1 cellular context compared by ENCODE assay signal in genomic region chr16:17590711-17591654, GRCh38.
TF ChIP-seq lines count a peak whose summit lies in the region.

No MANE protein-coding gene starts in this region.

TF ChIP-seq in K562, 482 proteins besides CTCF, POLR2A, EP300 and RAD21 (continued from another document):
- TF ChIP-seq, protein P1, sequence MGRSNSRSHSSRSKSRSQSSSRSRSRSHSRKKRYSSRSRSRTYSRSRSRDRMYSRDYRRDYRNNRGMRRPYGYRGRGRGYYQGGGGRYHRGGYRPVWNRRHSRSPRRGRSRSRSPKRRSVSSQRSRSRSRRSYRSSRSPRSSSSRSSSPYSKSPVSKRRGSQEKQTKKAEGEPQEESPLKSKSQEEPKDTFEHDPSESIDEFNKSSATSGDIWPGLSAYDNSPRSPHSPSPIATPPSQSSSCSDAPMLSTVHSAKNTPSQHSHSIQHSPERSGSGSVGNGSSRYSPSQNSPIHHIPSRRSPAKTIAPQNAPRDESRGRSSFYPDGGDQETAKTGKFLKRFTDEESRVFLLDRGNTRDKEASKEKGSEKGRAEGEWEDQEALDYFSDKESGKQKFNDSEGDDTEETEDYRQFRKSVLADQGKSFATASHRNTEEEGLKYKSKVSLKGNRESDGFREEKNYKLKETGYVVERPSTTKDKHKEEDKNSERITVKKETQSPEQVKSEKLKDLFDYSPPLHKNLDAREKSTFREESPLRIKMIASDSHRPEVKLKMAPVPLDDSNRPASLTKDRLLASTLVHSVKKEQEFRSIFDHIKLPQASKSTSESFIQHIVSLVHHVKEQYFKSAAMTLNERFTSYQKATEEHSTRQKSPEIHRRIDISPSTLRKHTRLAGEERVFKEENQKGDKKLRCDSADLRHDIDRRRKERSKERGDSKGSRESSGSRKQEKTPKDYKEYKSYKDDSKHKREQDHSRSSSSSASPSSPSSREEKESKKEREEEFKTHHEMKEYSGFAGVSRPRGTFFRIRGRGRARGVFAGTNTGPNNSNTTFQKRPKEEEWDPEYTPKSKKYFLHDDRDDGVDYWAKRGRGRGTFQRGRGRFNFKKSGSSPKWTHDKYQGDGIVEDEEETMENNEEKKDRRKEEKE (IDR thresholded peaks at IDR 0.05; ENCODE audit: borderline replicate concordance in 1 of 2, control insufficient read depth in 1 of 2, low read depth in 2 of 2, low read length in 1 of 2) = no peak
- TF ChIP-seq HDAC6 (IDR thresholded peaks at IDR 0.05; ENCODE audit: low read depth, low read length) (no peak), HCFC1 (IDR thresholded peaks at IDR 0.05; ENCODE audit: low read depth, low read length) (no peak), TGIF2 (CRISPR knock-in tag; IDR thresholded peaks at IDR 0.05) (no peak), SMARCA4 (IDR thresholded peaks at IDR 0.05) (no peak), CHAMP1 (IDR thresholded peaks at IDR 0.05) (no peak), TFE3 (CRISPR knock-in tag; IDR thresholded peaks at IDR 0.05) (peak; percentile 51; the same call in 1 of the 2 replicates), EP400 (IDR thresholded peaks at IDR 0.05) (peak; percentile 23; the same call in 1 of the 2 replicates), FOSL1 (tag; conservative IDR thresholded peaks at IDR 0.05) (peak; percentile 74; the same call in 1 of the 2 replicates), ZNF695 (CRISPR knock-in tag; IDR thresholded peaks at IDR 0.05) (0 out of 2 replicates have a peak, but pooled peaks have one; percentile 67), ILF3 (IDR thresholded peaks at IDR 0.05; ENCODE audit: borderline replicate concordance) (no peak), ARHGAP35 (IDR thresholded peaks at IDR 0.05; ENCODE audit: partially characterized antibody) (no peak), LEF1 (IDR thresholded peaks at IDR 0.05) (peak; percentile 40; the same call in 1 of the 2 replicates), MTA3 (IDR thresholded peaks at IDR 0.05; ENCODE audit: borderline replicate concordance) (no peak), HMG20A (CRISPR knock-in tag; conservative IDR thresholded peaks at IDR 0.05) (peak; percentile 89), ZNF165 (CRISPR knock-in tag; IDR thresholded peaks at IDR 0.05; ENCODE audit: borderline replicate concordance) (peak; percentile 96), TAF7 (tag; IDR thresholded peaks at IDR 0.05) (peak; percentile 83), ZNF239 (CRISPR knock-in tag; IDR thresholded peaks at IDR 0.05) (peak; percentile 92), ZEB2 (IDR thresholded peaks at IDR 0.05) (no peak), NRF1 (conservative IDR thresholded peaks at IDR 0.05 in 1 of 2, IDR thresholded peaks at IDR 0.05 in 1 of 2) (peak; percentile 54 to 65), ZNF121 (CRISPR knock-in tag; conservative IDR thresholded peaks at IDR 0.05) (no peak), PPARD (CRISPR knock-in tag; IDR thresholded peaks at IDR 0.05) (no peak), ZNF282 (CRISPR knock-in tag; IDR thresholded peaks at IDR 0.05) (no peak), ELF4 (CRISPR knock-in tag; IDR thresholded peaks at IDR 0.05) (no peak), RB1 (IDR thresholded peaks at IDR 0.05; ENCODE audit: low read depth) (no peak), MCM7 (IDR thresholded peaks at IDR 0.05) (no peak), ETV1 (tag; conservative IDR thresholded peaks at IDR 0.05; ENCODE audit: low read depth) (no peak; the same call in 1 of the 2 replicates), ZKSCAN1 (IDR thresholded peaks at IDR 0.05; ENCODE audit: low read depth, low read length) (no peak)
- TF ChIP-seq, protein P2, sequence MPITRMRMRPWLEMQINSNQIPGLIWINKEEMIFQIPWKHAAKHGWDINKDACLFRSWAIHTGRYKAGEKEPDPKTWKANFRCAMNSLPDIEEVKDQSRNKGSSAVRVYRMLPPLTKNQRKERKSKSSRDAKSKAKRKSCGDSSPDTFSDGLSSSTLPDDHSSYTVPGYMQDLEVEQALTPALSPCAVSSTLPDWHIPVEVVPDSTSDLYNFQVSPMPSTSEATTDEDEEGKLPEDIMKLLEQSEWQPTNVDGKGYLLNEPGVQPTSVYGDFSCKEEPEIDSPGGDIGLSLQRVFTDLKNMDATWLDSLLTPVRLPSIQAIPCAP (CRISPR knock-in tag; IDR thresholded peaks at IDR 0.05; ENCODE audit: borderline replicate concordance) = no peak
- TF ChIP-seq, protein P3, sequence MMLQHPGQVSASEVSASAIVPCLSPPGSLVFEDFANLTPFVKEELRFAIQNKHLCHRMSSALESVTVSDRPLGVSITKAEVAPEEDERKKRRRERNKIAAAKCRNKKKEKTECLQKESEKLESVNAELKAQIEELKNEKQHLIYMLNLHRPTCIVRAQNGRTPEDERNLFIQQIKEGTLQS (IDR thresholded peaks at IDR 0.05) = 0 out of 2 replicates have a peak, but pooled peaks have one; percentile 11
- TF ChIP-seq, protein P3 (CRISPR knock-in tag; conservative IDR thresholded peaks at IDR 0.05) = no peak
- TF ChIP-seq, protein P4, sequence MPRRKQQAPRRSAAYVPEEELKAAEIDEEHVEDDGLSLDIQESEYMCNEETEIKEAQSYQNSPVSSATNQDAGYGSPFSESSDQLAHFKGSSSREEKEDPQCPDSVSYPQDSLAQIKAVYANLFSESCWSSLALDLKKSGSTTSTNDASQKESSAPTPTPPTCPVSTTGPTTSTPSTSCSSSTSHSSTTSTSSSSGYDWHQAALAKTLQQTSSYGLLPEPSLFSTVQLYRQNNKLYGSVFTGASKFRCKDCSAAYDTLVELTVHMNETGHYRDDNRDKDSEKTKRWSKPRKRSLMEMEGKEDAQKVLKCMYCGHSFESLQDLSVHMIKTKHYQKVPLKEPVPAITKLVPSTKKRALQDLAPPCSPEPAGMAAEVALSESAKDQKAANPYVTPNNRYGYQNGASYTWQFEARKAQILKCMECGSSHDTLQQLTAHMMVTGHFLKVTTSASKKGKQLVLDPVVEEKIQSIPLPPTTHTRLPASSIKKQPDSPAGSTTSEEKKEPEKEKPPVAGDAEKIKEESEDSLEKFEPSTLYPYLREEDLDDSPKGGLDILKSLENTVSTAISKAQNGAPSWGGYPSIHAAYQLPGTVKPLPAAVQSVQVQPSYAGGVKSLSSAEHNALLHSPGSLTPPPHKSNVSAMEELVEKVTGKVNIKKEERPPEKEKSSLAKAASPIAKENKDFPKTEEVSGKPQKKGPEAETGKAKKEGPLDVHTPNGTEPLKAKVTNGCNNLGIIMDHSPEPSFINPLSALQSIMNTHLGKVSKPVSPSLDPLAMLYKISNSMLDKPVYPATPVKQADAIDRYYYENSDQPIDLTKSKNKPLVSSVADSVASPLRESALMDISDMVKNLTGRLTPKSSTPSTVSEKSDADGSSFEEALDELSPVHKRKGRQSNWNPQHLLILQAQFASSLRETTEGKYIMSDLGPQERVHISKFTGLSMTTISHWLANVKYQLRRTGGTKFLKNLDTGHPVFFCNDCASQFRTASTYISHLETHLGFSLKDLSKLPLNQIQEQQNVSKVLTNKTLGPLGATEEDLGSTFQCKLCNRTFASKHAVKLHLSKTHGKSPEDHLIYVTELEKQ (CRISPR knock-in tag; IDR thresholded peaks at IDR 0.05) = peak; percentile 89
- TF ChIP-seq, protein P5, sequence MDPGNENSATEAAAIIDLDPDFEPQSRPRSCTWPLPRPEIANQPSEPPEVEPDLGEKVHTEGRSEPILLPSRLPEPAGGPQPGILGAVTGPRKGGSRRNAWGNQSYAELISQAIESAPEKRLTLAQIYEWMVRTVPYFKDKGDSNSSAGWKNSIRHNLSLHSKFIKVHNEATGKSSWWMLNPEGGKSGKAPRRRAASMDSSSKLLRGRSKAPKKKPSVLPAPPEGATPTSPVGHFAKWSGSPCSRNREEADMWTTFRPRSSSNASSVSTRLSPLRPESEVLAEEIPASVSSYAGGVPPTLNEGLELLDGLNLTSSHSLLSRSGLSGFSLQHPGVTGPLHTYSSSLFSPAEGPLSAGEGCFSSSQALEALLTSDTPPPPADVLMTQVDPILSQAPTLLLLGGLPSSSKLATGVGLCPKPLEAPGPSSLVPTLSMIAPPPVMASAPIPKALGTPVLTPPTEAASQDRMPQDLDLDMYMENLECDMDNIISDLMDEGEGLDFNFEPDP (CRISPR knock-in tag; IDR thresholded peaks at IDR 0.05) = peak; percentile 96
TF ChIP-seq in K562: peak in this region for 137.
